12 cellular contexts compared by ENCODE assay signal in the genomic region with DNA sequence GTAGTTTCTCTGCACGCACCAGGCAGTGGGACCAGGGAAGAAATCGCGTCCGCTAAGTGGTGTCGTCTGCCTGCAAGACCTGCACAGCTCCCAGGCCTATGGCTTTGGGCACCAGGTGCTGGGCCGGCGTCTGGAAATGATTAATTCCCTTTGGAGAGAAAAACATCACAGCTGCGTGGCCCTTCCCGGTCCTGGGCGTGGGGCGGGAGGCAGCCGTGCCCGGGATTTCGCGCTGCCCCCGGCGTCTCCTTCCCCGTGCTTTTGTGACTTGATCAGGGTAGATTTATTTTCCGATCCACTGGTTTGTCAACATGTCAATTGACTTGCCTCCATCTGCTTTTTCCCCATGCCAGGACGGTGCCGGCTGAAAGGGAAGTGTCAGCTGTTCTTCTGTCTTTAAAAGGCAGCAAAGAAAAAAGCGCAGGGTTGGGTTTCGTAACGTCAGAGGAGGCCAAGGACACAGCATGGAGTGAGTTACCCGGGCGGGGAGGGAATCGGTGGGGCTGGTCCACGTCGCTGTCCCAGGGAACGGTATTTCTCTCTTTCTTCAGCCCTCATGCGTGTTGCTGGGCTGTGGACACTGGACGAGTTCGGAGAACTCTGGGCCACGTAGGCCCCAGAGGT.
DNase-seq lines count a peak whose midpoint lies in the region; ATAC-seq and TF ChIP-seq lines count a peak whose summit lies in the region.
"Had no signal": no experiment of that assay in that cellular context is flagged by ENCODE, and none has a peak within 500 bp of the region (broad histone marks: within the 10 kb centered on the region; RNA-seq: fewer than 3 reads in every experiment).

No MANE protein-coding gene starts in this region.

- no peak for TF ChIP-seq CTCF in choroid plexus epithelial cell (conservative IDR thresholded peaks at IDR 0.05; ENCODE audit: low read depth, low read length)

- no peak overlapping the region for H3K4me3 Mint-ChIP-seq in natural killer cell treated with Interleukin-12 subunit alpha and Interleukin-12 subunit beta and Interleukin-15 and Interleukin-18, amount 100 ng/mL, for 72 hours
- H3K4me3 Mint-ChIP-seq: activated B cell treated with CpG ODN at 0.5 μM for 24 hours; CD8-positive, alpha-beta memory T cell had no signal

- H3K4me1 Mint-ChIP-seq in natural killer cell treated with Interleukin-12 subunit alpha and Interleukin-12 subunit beta and Interleukin-15 and Interleukin-18, amount 100 ng/mL, for 72 hours (ENCODE audit: low read depth in 2 of 2), result peaks cover 7 to 8% of the 10 kb centered on the region in 2 donors
- H3K4me1 Mint-ChIP-seq: activated B cell treated with CpG ODN at 0.5 μM for 24 hours had no signal

- no peaks in the 10 kb centered on the region for H3K36me3 Mint-ChIP-seq in natural killer cell treated with Interleukin-12 subunit alpha and Interleukin-12 subunit beta and Interleukin-15 and Interleukin-18, amount 100 ng/mL, for 72 hours

- H3K27me3 Mint-ChIP-seq in natural killer cell treated with Interleukin-12 subunit alpha and Interleukin-12 subunit beta and Interleukin-15 and Interleukin-18, amount 100 ng/mL, for 72 hours, result peaks cover 7% of the 10 kb centered on the region in 2 donors
- H3K27me3 Mint-ChIP-seq: activated B cell treated with CpG ODN at 0.5 μM for 24 hours had no signal

- H3K27ac Mint-ChIP-seq in natural killer cell treated with Interleukin-12 subunit alpha and Interleukin-12 subunit beta and Interleukin-15 and Interleukin-18, amount 100 ng/mL, for 72 hours, result no peak overlapping the region
- H3K27ac Mint-ChIP-seq: activated B cell treated with CpG ODN at 0.5 μM for 24 hours; CD8-positive, alpha-beta memory T cell had no signal

- peaks cover 5% of the 10 kb centered on the region for H3K9me3 Mint-ChIP-seq in natural killer cell treated with Interleukin-12 subunit alpha and Interleukin-12 subunit beta and Interleukin-15 and Interleukin-18, amount 100 ng/mL, for 72 hours

- ATAC-seq in natural killer cell treated with Interleukin-12 subunit alpha and Interleukin-12 subunit beta and Interleukin-15 and Interleukin-18, amount 100 ng/mL, for 72 hours, result no peak
- no peak for ATAC-seq in GM18858 (IDR thresholded peaks at IDR 0.05; ENCODE audit: unreplicated experiment)

- H3K4me3 ChIP-seq in choroid plexus epithelial cell (ENCODE audit: low read depth, low read length), result no peak overlapping the region

- DNase-seq in AG20443 (ENCODE audit: low spot score) (peak; percentile 70), NCI-H1092 treated with DMSO at 0.1 percent for 48 hours (lab: John Stamatoyannopoulos, UW) (peak; percentile 79), choroid plexus epithelial cell (ENCODE audit: low read depth) (peak; percentile 63), midbrain (lab: John Stamatoyannopoulos, UW) (peak; percentile 1), DMS79 (lab: John Stamatoyannopoulos, UW) (no peak), SW 1271 (lab: John Stamatoyannopoulos, UW) (no peak)
- no peak for DNase-seq in natural killer cell treated with Interleukin-12 subunit alpha and Interleukin-12 subunit beta and Interleukin-15 and Interleukin-18, amount 100 ng/mL, for 72 hours (ENCODE audit: low spot score)
- DNase-seq: activated B cell treated with CpG ODN at 0.5 μM for 24 hours; MM.1S; stimulated activated naive CD4-positive, alpha-beta T cell had no signal

Comparison
In these comparisons a context has a peak if more than half of its experiments do, and no peak if none do; other contexts are left out.
1. DNase-seq: peak in AG20443 (single experiment), NCI-H1092 treated with DMSO at 0.1 percent for 48 hours (single experiment), choroid plexus epithelial cell (single experiment) and midbrain (single experiment); none in natural killer cell treated with Interleukin-12 subunit alpha and Interleukin-12 subunit beta and Interleukin-15 and Interleukin-18, amount 100 ng/mL, for 72 hours (single experiment), DMS79 (single experiment) and SW 1271 (0 of 2).